In genomic region chr18:8857806-8858205, GRCh38 we compare ENCODE assay signal across 9 cellular contexts.
"Had no signal": no experiment of that assay in that cellular context is flagged by ENCODE, and none has a peak within 500 bp of the region (broad histone marks: within the 10 kb centered on the region; RNA-seq: fewer than 3 reads in every experiment).

No MANE protein-coding gene starts in this region.

- H3K36me3 ChIP-seq: HAP-1 had no signal

- DNase-seq: GM23248, GOT3, HFFc6, KG1 had no signal

- H3K4me3 ChIP-seq: GM23248, HAP-1, K562 had no signal

- H3K9me3 ChIP-seq: HAP-1 had no signal

- H3K4me3 Mint-ChIP-seq: HFFc6 had no signal

- ATAC-seq: HCT116, HepG2 had no signal

- H2AFZ ChIP-seq: GM23248 had no signal

- H3K27ac Mint-ChIP-seq: HFFc6 had no signal

- H3K9ac ChIP-seq: GM23248 had no signal

- H3K4me1 ChIP-seq: HAP-1 had no signal

- H3K27ac ChIP-seq: GM23248, HL-60 had no signal
